ENCODE assay signal across 32 cellular contexts in genomic region chr3:94046533-94046932, GRCh38. TPM values are rescaled to one million over a fixed set of nuclear protein-coding genes. Genes with fewer than 3 reads are reported as not detected.
"Had no signal": no experiment of that assay in that cellular context is flagged by ENCODE, and none has a peak within 500 bp of the region (broad histone marks: within the 10 kb centered on the region; RNA-seq: fewer than 3 reads in every experiment).

No MANE protein-coding gene starts in this region.

- H3K36me3 ChIP-seq: ovary had no signal

- H3K4me1 ChIP-seq: neural progenitor cell, parathyroid adenoma, psoas muscle, stomach, thyroid gland, tibial nerve, upper lobe of left lung, vagina had no signal

- H3K27me3 ChIP-seq: neural progenitor cell, ovary, stomach, thyroid gland, tibial nerve, upper lobe of left lung, vagina had no signal

- H3K9ac ChIP-seq: neural progenitor cell, parathyroid adenoma had no signal

- FAIRE-seq: urothelium cell line had no signal

- H3K79me2 ChIP-seq: parathyroid adenoma had no signal

- H2AFZ ChIP-seq: neural progenitor cell, parathyroid adenoma had no signal

- H3K4me3 ChIP-seq: neural progenitor cell, ovary, psoas muscle, skin epidermis, stomach, thoracic aorta, thyroid gland, tibial nerve, upper lobe of left lung, vagina had no signal

- H3K9me3 ChIP-seq: ovary, psoas muscle, thoracic aorta, thyroid gland, vagina had no signal

- DNase-seq: naive thymus-derived CD4-positive, alpha-beta T cell; natural killer cell; occipital lobe; ovary; posterior cingulate gyrus; psoas muscle; right cardiac atrium; stimulated activated CD4-positive, alpha-beta T cell treated with anti-CD3 and anti-CD28 coated beads, Interleukin-15, amount 100 ng/mL, for 24 hours; stimulated activated CD4-positive, alpha-beta T cell treated with anti-CD3 and anti-CD28 coated beads, Interleukin-2, amount 100 ng/mL, for 24 hours; stimulated activated CD4-positive, alpha-beta T cell treated with anti-CD3 and anti-CD28 coated beads, Interleukin-2, amount 100 ng/mL, for 48 hours; stimulated activated CD4-positive, alpha-beta T cell treated with anti-CD3 and anti-CD28 coated beads, Interleukin-4, amount 100 ng/mL, for 24 hours; stimulated activated naive B cell treated with anti-CD40 and anti-IgM and Interleukin-4, amounts not matched to agents 10 μg/mL and 1 μg/mL and 100 μg/mL, for 72 hours; stimulated activated naive CD4-positive, alpha-beta T cell treated with Interleukin-2 at 50 U/mL for 16 hours; stomach; thyroid gland; trophoblast cell; upper lobe of left lung had no signal

- H3K4me2 ChIP-seq: neural progenitor cell had no signal

- H3K27ac ChIP-seq: neural progenitor cell, ovary, parathyroid adenoma, psoas muscle, skin epidermis, stomach, thoracic aorta, thyroid gland, tibial nerve, upper lobe of left lung, vagina had no signal

- ATAC-seq: naive thymus-derived CD4-positive, alpha-beta T cell; natural killer cell; psoas muscle; right cardiac atrium; sciatic nerve; stimulated activated effector memory CD8-positive, alpha-beta T cell treated with anti-CD3 and anti-CD28 coated beads, Interleukin-12 subunit alpha, Interleukin-12 subunit beta, amount 100 ng/mL, for 72 hours; stimulated activated naive B cell treated with anti-CD40 and anti-IgM and Interleukin-4, amounts not matched to agents 10 μg/mL and 1 μg/mL and 100 μg/mL, for 72 hours had no signal

RNA-seq across cellular contexts. Expression of gene STX19, which starts 18.1 kb away (rescaled TPM):
- total RNA-seq: naive thymus-derived CD4-positive, alpha-beta T cell; natural killer cell; occipital lobe; progenitor cell of endocrine pancreas; psoas muscle; renal cortical epithelial cell; subcutaneous adipose tissue; temporal lobe; thoracic aorta; thyroid gland; tibial nerve; ureter had no signal
- polyA plus RNA-seq: neural cell, ovary, psoas muscle, right cardiac atrium had no signal
